1 cellular context compared by ENCODE assay signal in genomic region chr6:44234101-44235090, GRCh38.
TF ChIP-seq lines count a peak whose summit lies in the region.

No MANE protein-coding gene starts in this region.

TF ChIP-seq in HepG2, 621 proteins besides CTCF, POLR2A, EP300 and RAD21 (continued from another document and continues in another):
- TF ChIP-seq KIAA2018 (CRISPR knock-in tag; IDR thresholded peaks at IDR 0.05; ENCODE audit: borderline replicate concordance), result no peak
- no peak for TF ChIP-seq ZFP1 (CRISPR knock-in tag; IDR thresholded peaks at IDR 0.05)
- TF ChIP-seq ZFP91 (CRISPR knock-in tag; IDR thresholded peaks at IDR 0.05; ENCODE audit: borderline replicate concordance), result peak; percentile 67; the same call in 1 of the 2 replicates
- no peak for TF ChIP-seq TBL1XR1 (IDR thresholded peaks at IDR 0.05; ENCODE audit: borderline replicate concordance, low read length, partially characterized antibody)
- TF ChIP-seq ZNF317 (CRISPR knock-in tag; IDR thresholded peaks at IDR 0.05), result no peak
- TF ChIP-seq ZNF280D (CRISPR knock-in tag; IDR thresholded peaks at IDR 0.05), result no peak
- TF ChIP-seq HOXA5 (CRISPR knock-in tag; IDR thresholded peaks at IDR 0.05), result no peak
- TF ChIP-seq NR2F6 (IDR thresholded peaks at IDR 0.05), result no peak
- TF ChIP-seq NR2F6 (CRISPR knock-in tag; IDR thresholded peaks at IDR 0.05), result peak; percentile 71
- TF ChIP-seq PLSCR1 (CRISPR knock-in tag; IDR thresholded peaks at IDR 0.05; ENCODE audit: borderline replicate concordance), result no peak
- TF ChIP-seq EED (CRISPR knock-in tag; IDR thresholded peaks at IDR 0.05), result no peak
- TF ChIP-seq NFAT5 (CRISPR knock-in tag; IDR thresholded peaks at IDR 0.05), result no peak
- TF ChIP-seq ZNF75D (CRISPR knock-in tag; IDR thresholded peaks at IDR 0.05; ENCODE audit: borderline replicate concordance), result no peak
- TF ChIP-seq ZNF232 (CRISPR knock-in tag; IDR thresholded peaks at IDR 0.05; ENCODE audit: borderline replicate concordance), result no peak
- TF ChIP-seq TIGD3 (CRISPR knock-in tag; IDR thresholded peaks at IDR 0.05; ENCODE audit: borderline replicate concordance), result no peak
- TF ChIP-seq MAF1 (CRISPR knock-in tag; IDR thresholded peaks at IDR 0.05; ENCODE audit: borderline replicate concordance), result no peak
- TF ChIP-seq NCOA5 (CRISPR knock-in tag; IDR thresholded peaks at IDR 0.05), result no peak
- no peak for TF ChIP-seq ZNF800 (CRISPR knock-in tag; IDR thresholded peaks at IDR 0.05)
- TF ChIP-seq ZNF564 (CRISPR knock-in tag; IDR thresholded peaks at IDR 0.05), result no peak
- TF ChIP-seq GZF1 (CRISPR knock-in tag; IDR thresholded peaks at IDR 0.05), result no peak
- peak; percentile 61 for TF ChIP-seq ZNF574 (CRISPR knock-in tag; IDR thresholded peaks at IDR 0.05)
- TF ChIP-seq SOX13 (IDR thresholded peaks at IDR 0.05), result no peak
- peak in 1 of 2 experiments; percentile 32; a peak in 1 of 4 replicates for TF ChIP-seq SOX13 (CRISPR knock-in tag; conservative IDR thresholded peaks at IDR 0.05 in 1 of 2, IDR thresholded peaks at IDR 0.05 in 1 of 2)
